In genomic region chr16:54203851-54204505, GRCh38 we compare ENCODE assay signal across 26 cellular contexts.
"Had no signal": no experiment of that assay in that cellular context is flagged by ENCODE, and none has a peak within 500 bp of the region (broad histone marks: within the 10 kb centered on the region; RNA-seq: fewer than 3 reads in every experiment).

No MANE protein-coding gene starts in this region.

- H3K9me3 ChIP-seq: lower lobe of right lung, neutrophil, ovary, right atrium auricular region, spleen, suprapubic skin, thoracic aorta, tibial artery, uterus had no signal

- H3K36me3 Mint-ChIP-seq: naive thymus-derived CD8-positive, alpha-beta T cell; stimulated activated effector memory CD8-positive, alpha-beta T cell treated with anti-CD3 and anti-CD28 coated beads, Interleukin-12 subunit alpha, Interleukin-12 subunit beta, amount 100 ng/mL, for 72 hours had no signal

- DNase-seq: kidney glomerular epithelial cell; left cardiac atrium; lower lobe of right lung; mammary epithelial cell; mesenchymal stem cell; naive thymus-derived CD8-positive, alpha-beta T cell; occipital lobe; ovary; small intestine; spleen; stimulated activated CD4-positive, alpha-beta T cell treated with anti-CD3 and anti-CD28 coated beads, Interleukin-4, amount 100 ng/mL, for 24 hours; stimulated activated naive CD4-positive, alpha-beta T cell; tibial artery; trophoblast cell; uterus had no signal

- H3K27ac Mint-ChIP-seq: naive thymus-derived CD8-positive, alpha-beta T cell; nephron; progenitor cell of endocrine pancreas; stimulated activated effector memory CD8-positive, alpha-beta T cell treated with anti-CD3 and anti-CD28 coated beads, Interleukin-12 subunit alpha, Interleukin-12 subunit beta, amount 100 ng/mL, for 72 hours; stimulated activated naive CD8-positive, alpha-beta T cell treated with anti-CD3 and anti-CD28 coated beads, Interleukin-15, Interleukin-2, amounts not matched to agents 100 ng/mL and 50 ng/mL, for 24 hours had no signal

- H3K9me3 Mint-ChIP-seq: naive thymus-derived CD8-positive, alpha-beta T cell; nephron; stimulated activated effector memory CD8-positive, alpha-beta T cell treated with anti-CD3 and anti-CD28 coated beads, Interleukin-12 subunit alpha, Interleukin-12 subunit beta, amount 100 ng/mL, for 72 hours had no signal

- ATAC-seq: left cardiac atrium; left lobe of liver; lower lobe of right lung; naive thymus-derived CD8-positive, alpha-beta T cell; sciatic nerve; stimulated activated effector memory CD8-positive, alpha-beta T cell treated with anti-CD3 and anti-CD28 coated beads, Interleukin-12 subunit alpha, Interleukin-12 subunit beta, amount 100 ng/mL, for 72 hours had no signal

- H3K4me3 ChIP-seq: lower lobe of right lung, ovary, right atrium auricular region, spleen, suprapubic skin, thoracic aorta, tibial artery, uterus had no signal

- H3K4me3 Mint-ChIP-seq: naive thymus-derived CD8-positive, alpha-beta T cell; nephron; neural crest cell; stimulated activated effector memory CD8-positive, alpha-beta T cell treated with anti-CD3 and anti-CD28 coated beads, Interleukin-12 subunit alpha, Interleukin-12 subunit beta, amount 100 ng/mL, for 72 hours; stimulated activated naive CD8-positive, alpha-beta T cell treated with anti-CD3 and anti-CD28 coated beads, Interleukin-15, Interleukin-2, amounts not matched to agents 100 ng/mL and 50 ng/mL, for 24 hours had no signal

- H3K27ac ChIP-seq: lower lobe of right lung, neutrophil, ovary, right atrium auricular region, spleen, suprapubic skin, thoracic aorta, tibial artery, uterus had no signal

- H3K36me3 ChIP-seq: lower lobe of right lung, neutrophil, ovary, right atrium auricular region, spleen, suprapubic skin, thoracic aorta, tibial artery, uterus had no signal

- H3K4me1 Mint-ChIP-seq: naive thymus-derived CD8-positive, alpha-beta T cell; stimulated activated effector memory CD8-positive, alpha-beta T cell treated with anti-CD3 and anti-CD28 coated beads, Interleukin-12 subunit alpha, Interleukin-12 subunit beta, amount 100 ng/mL, for 72 hours had no signal

- H3K4me1 ChIP-seq: lower lobe of right lung, spleen, tibial artery, uterus had no signal

- H3K27me3 ChIP-seq: neutrophil, ovary, right atrium auricular region, suprapubic skin, uterus had no signal
